In genomic region chr5:10757043-10757442, GRCh38 we compare ENCODE assay signal across 20 cellular contexts. TPM values are rescaled to one million over a fixed set of nuclear protein-coding genes. Genes with fewer than 3 reads are reported as not detected.
DNase-seq lines count a peak whose midpoint lies in the region; ATAC-seq, FAIRE-seq and TF ChIP-seq lines count a peak whose summit lies in the region.
"Had no signal": no experiment of that assay in that cellular context is flagged by ENCODE, and none has a peak within 500 bp of the region (broad histone marks: within the 10 kb centered on the region; RNA-seq: fewer than 3 reads in every experiment).

No MANE protein-coding gene starts in this region.

- peaks cover 18% of the 10 kb centered on the region for H3K36me3 Mint-ChIP-seq in MCF 10A (ENCODE audit: insufficient read depth, unreplicated experiment)
- peaks cover 3% of the 10 kb centered on the region for H3K36me3 Mint-ChIP-seq in activated naive CD8-positive, alpha-beta T cell
- H3K36me3 Mint-ChIP-seq in type B pancreatic cell, result peaks cover 20% of the 10 kb centered on the region

- no peak for FAIRE-seq in urothelium cell line (lab: Jason Lieb, UNC)
- FAIRE-seq: endothelial cell of umbilical vein had no signal

- no peaks in the 10 kb centered on the region for H3K9me3 ChIP-seq in breast epithelium
- H3K9me3 ChIP-seq: Caco-2, gastroesophageal sphincter had no signal

- H3K4me1 Mint-ChIP-seq in MCF 10A (ENCODE audit: insufficient read depth, unreplicated experiment) (peaks cover 5% of the 10 kb centered on the region), type B pancreatic cell (ENCODE audit: unreplicated experiment) (peaks cover 40% of the 10 kb centered on the region)
- peaks cover 55% of the 10 kb centered on the region for H3K4me1 Mint-ChIP-seq in activated naive CD8-positive, alpha-beta T cell (ENCODE audit: low read depth)

- H3K4me1 ChIP-seq in breast epithelium, result no peaks in the 10 kb centered on the region

- DNase-seq in breast epithelium (ENCODE audit: low spot score in 2 of 2) (no peak), MCF 10A (ENCODE audit: unreplicated experiment) (no peak), left kidney (ENCODE audit: low read depth, low spot score) (peak; percentile 21), type B pancreatic cell (ENCODE audit: extremely low spot score, unreplicated experiment) (no peak), urothelium cell line (ENCODE audit: low spot score) (no peak)
- DNase-seq: activated CD4-positive, alpha-beta T cell treated with anti-CD3 and anti-CD28 coated beads for 1 hour; Caco-2; cerebellar nuclear complex; H9; naive thymus-derived CD8-positive, alpha-beta T cell; NCI-H187; NCI-H524 treated with DMSO at 0.1 percent for 48 hours; stimulated activated CD4-positive, alpha-beta T cell treated with anti-CD3 and anti-CD28 coated beads, Interleukin-12 subunit alpha, Interleukin-12 subunit beta, amount 100 ng/mL, for 4 hours; stimulated activated naive CD8-positive, alpha-beta T cell treated with anti-CD3 and anti-CD28 coated beads, Interleukin-15, amount 100 ng/mL, for 72 hours had no signal

- H3K4me3 Mint-ChIP-seq in MCF 10A (ENCODE audit: unreplicated experiment), result no peak overlapping the region
- peak overlapping the region; percentile 25 for H3K4me3 Mint-ChIP-seq in activated naive CD8-positive, alpha-beta T cell
- H3K4me3 Mint-ChIP-seq in type B pancreatic cell, result peak overlapping the region; percentile 5
- H3K4me3 Mint-ChIP-seq: H9 had no signal

- TF ChIP-seq POLR2A in breast epithelium (IDR thresholded peaks at IDR 0.05), result no peak

- no TSS peak for BruUV-seq in MCF 10A (replicated peaks; lab: Mats Ljungman, UMichigan)

- no peaks in the 10 kb centered on the region for H3K27me3 ChIP-seq in breast epithelium
- H3K27me3 ChIP-seq: gastroesophageal sphincter had no signal

- POLR2A ChIA-PET in MCF 10A (lab: Yijun Ruan, JAX), result interaction anchor here (0.7 kb wide), 1 partner anchor 10 kb away, joined by 3 read pairs; no protein-coding TSS in a partner anchor

- CTCF ChIA-PET in MCF 10A (lab: Yijun Ruan, JAX), result interaction anchor here (0.6 to 1.0 kb wide), 3 partner anchors 12 to 125 kb away, joined by 3 to 4 read pairs (median 3); no protein-coding TSS in a partner anchor

- no peaks in the 10 kb centered on the region for H3K9me3 Mint-ChIP-seq in MCF 10A (ENCODE audit: unreplicated experiment)
- H3K9me3 Mint-ChIP-seq in activated naive CD8-positive, alpha-beta T cell (ENCODE audit: low read depth), result no peaks in the 10 kb centered on the region
- no peaks in the 10 kb centered on the region for H3K9me3 Mint-ChIP-seq in type B pancreatic cell
- H3K9me3 Mint-ChIP-seq: H9; naive thymus-derived CD8-positive, alpha-beta T cell; stimulated activated naive CD8-positive, alpha-beta T cell treated with anti-CD3 and anti-CD28 coated beads, Interleukin-15, amount 100 ng/mL, for 72 hours had no signal

- H3K27me3 Mint-ChIP-seq in MCF 10A (ENCODE audit: insufficient read depth, unreplicated experiment) (no peaks in the 10 kb centered on the region), type B pancreatic cell (no peaks in the 10 kb centered on the region)
- no peaks in the 10 kb centered on the region for H3K27me3 Mint-ChIP-seq in activated naive CD8-positive, alpha-beta T cell
- H3K27me3 Mint-ChIP-seq: naive thymus-derived CD8-positive, alpha-beta T cell; stimulated activated naive CD8-positive, alpha-beta T cell treated with anti-CD3 and anti-CD28 coated beads, Interleukin-15, amount 100 ng/mL, for 72 hours had no signal

- no peak overlapping the region for H3K4me3 ChIP-seq in breast epithelium
- H3K4me3 ChIP-seq: gastroesophageal sphincter, lung had no signal

- ATAC-seq in GM21447 (IDR thresholded peaks at IDR 0.05; ENCODE audit: unreplicated experiment) (no peak), GM19023 (IDR thresholded peaks at IDR 0.05; ENCODE audit: unreplicated experiment) (no peak)
- ATAC-seq: gastroesophageal sphincter; naive thymus-derived CD8-positive, alpha-beta T cell; stimulated activated naive CD8-positive, alpha-beta T cell treated with anti-CD3 and anti-CD28 coated beads, Interleukin-15, amount 100 ng/mL, for 72 hours had no signal

- H3K27ac Mint-ChIP-seq in MCF 10A (ENCODE audit: low read depth, unreplicated experiment) (no peak overlapping the region), type B pancreatic cell (no peak overlapping the region)
- peak overlapping the region; percentile 67 for H3K27ac Mint-ChIP-seq in activated naive CD8-positive, alpha-beta T cell

- TF ChIP-seq CTCF in breast epithelium (IDR thresholded peaks at IDR 0.05) (no peak), MCF 10A (IDR thresholded peaks at IDR 0.05; ENCODE audit: unreplicated experiment) (no peak), type B pancreatic cell (conservative IDR thresholded peaks at IDR 0.05) (no peak)

- intact Hi-C loops in breast epithelium (cut with DNase I; ENCODE audit: low total_unique reads) (loop anchor here (5.0 kb wide), 1 partner anchor 975 kb away; no protein-coding TSS in a partner anchor), MCF 10A (cut with micrococcal nuclease) (no loop called here)

- H3K27ac ChIP-seq in breast epithelium, result peak overlapping the region; percentile 1 to 54

- no peaks in the 10 kb centered on the region for H3K36me3 ChIP-seq in breast epithelium

RNA-seq across cellular contexts. Expression of gene DAP, which starts 4.0 kb away (rescaled TPM):
- total RNA-seq in breast epithelium (10 to 100 TPM; 60.8 to 63.8 (median 61.9) TPM), MCF 10A (2022) (114 and 123 TPM in 2 replicates), type B pancreatic cell (ENCODE audit: low replicate concordance) (82.7 and 102 TPM in 2 replicates)
